8 cellular contexts compared by ENCODE assay signal in the genomic region with DNA sequence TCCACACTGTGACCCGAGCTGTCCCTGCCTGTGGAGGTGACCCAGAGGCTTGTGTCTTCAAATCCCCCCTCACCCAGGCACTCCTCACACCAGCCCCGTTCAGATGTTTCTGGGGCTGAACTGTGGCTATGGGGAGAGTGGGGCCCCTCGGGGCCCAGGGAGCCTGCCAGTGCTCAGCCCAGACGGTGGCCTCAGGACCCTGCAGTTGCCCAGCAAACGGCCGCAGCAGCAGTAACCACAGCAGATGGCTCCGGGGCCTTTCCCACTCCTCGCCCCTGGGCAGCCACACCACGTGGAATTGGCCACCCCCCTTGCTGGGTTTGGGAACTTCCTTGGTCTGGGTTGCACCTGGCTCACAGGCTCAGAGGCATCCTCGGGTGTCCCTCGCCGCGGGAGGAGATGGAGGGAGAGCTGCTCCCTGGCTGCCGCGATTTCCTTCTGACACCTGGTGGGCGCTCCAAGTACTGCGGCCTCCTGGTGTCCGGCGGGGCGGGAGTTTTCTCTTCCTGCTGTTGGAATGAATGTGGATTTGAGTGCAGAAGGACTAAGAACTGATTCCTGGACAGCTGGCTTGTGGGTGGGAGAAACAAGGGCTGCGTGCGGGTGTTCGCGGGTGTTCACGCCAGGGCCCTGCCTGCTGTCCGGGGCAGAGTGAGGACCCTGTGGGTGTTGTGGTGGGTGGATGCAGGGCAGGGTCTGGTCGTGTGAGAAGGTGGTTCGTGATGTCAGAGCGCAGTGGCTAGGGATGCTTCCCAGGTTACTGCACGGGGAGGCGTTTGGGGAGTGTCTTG.
DNase-seq lines count a peak whose midpoint lies in the region; ATAC-seq and TF ChIP-seq lines count a peak whose summit lies in the region.

No MANE protein-coding gene starts in this region.

- no peak overlapping the region for H3K4me3 ChIP-seq in GM06990 (replicated peaks; ENCODE audit: low read depth, low read length)

- no peaks in the 10 kb centered on the region for H3K36me3 Mint-ChIP-seq in activated T-cell treated with anti-CD3 and anti-CD28 coated beads, Interleukin-2, amount 50 U/mL, for 72 hours (ENCODE audit: insufficient read depth in 2 of 2)

- H3K27ac Mint-ChIP-seq in activated T-cell treated with anti-CD3 and anti-CD28 coated beads, Interleukin-2, amount 50 U/mL, for 72 hours, result no peak overlapping the region

- intact Hi-C loops in posterior cingulate gyrus (cut with DNase I), result loop anchor here (1.0 kb wide), 2 partner anchors 41 to 290 kb away; no protein-coding TSS in a partner anchor

- peak; percentile 96 for DNase-seq in 8988T
- DNase-seq in GM06990 (ENCODE audit: extremely low read depth, insufficient read length), result no peak
- peak; percentile 86 for DNase-seq in NCI-H69 (lab: John Stamatoyannopoulos, UW)
- DNase-seq in activated T-cell treated with anti-CD3 and anti-CD28 coated beads, Interleukin-2, amount 50 U/mL, for 72 hours, result peak; percentile 19 to 27
- DNase-seq in globus pallidus (ENCODE audit: low spot score), result peak; percentile 32
- DNase-seq in posterior cingulate gyrus, result peak; percentile 78 to 97 (median 88)
- no peak for DNase-seq in OCI-M2 (lab: John Stamatoyannopoulos, UW; ENCODE audit: unreplicated experiment)

- no peaks in the 10 kb centered on the region; the same call in 1 of the 2 replicates for H3K27me3 ChIP-seq in GM06990 (replicated peaks; ENCODE audit: control insufficient read depth, insufficient read depth, low read length)

- no peak overlapping the region for H3K4me3 Mint-ChIP-seq in activated T-cell treated with anti-CD3 and anti-CD28 coated beads, Interleukin-2, amount 50 U/mL, for 72 hours

- H3K4me1 Mint-ChIP-seq in activated T-cell treated with anti-CD3 and anti-CD28 coated beads, Interleukin-2, amount 50 U/mL, for 72 hours (ENCODE audit: low read depth), result no peaks in the 10 kb centered on the region

- no peaks in the 10 kb centered on the region for H3K27me3 Mint-ChIP-seq in activated T-cell treated with anti-CD3 and anti-CD28 coated beads, Interleukin-2, amount 50 U/mL, for 72 hours (ENCODE audit: low read depth)

- H3K9me3 Mint-ChIP-seq in activated T-cell treated with anti-CD3 and anti-CD28 coated beads, Interleukin-2, amount 50 U/mL, for 72 hours, result no peaks in the 10 kb centered on the region

- ATAC-seq in activated T-cell treated with anti-CD3 and anti-CD28 coated beads, Interleukin-2, amount 50 U/mL, for 72 hours (replicated peaks in 1 of 2), result no peak
- ATAC-seq in HG02763 (IDR thresholded peaks at IDR 0.05; ENCODE audit: unreplicated experiment), result no peak

- no peaks in the 10 kb centered on the region for H3K36me3 ChIP-seq in GM06990 (ENCODE audit: control insufficient read depth, insufficient read depth, low read length)

- TF ChIP-seq CTCF in GM06990 (IDR thresholded peaks at IDR 0.05; ENCODE audit: insufficient read depth, low read length, poor library complexity, severe bottlenecking), result peak; percentile 55

Comparison
In these comparisons a context has a peak if more than half of its experiments do, and no peak if none do; other contexts are left out.
1. DNase-seq: peak in 8988T (single experiment), NCI-H69 (single experiment), activated T-cell treated with anti-CD3 and anti-CD28 coated beads, Interleukin-2, amount 50 U/mL, for 72 hours (2 of 2), globus pallidus (single experiment) and posterior cingulate gyrus (10 of 10); none in GM06990 (single experiment) and OCI-M2 (single experiment).